10 cellular contexts compared by ENCODE assay signal in genomic region chr10:119120413-119120867, GRCh38. TPM values are rescaled to one million over a fixed set of nuclear protein-coding genes. Genes with fewer than 3 reads are reported as not detected.
DNase-seq lines count a peak whose midpoint lies in the region; ATAC-seq, FAIRE-seq and TF ChIP-seq lines count a peak whose summit lies in the region.
"Had no signal": no experiment of that assay in that cellular context is flagged by ENCODE, and none has a peak within 500 bp of the region (broad histone marks: within the 10 kb centered on the region; RNA-seq: fewer than 3 reads in every experiment).

No MANE protein-coding gene starts in this region.

- H3K36me3 Mint-ChIP-seq in CD14-positive monocyte (peaks cover 50 to 98% of the 10 kb centered on the region in 2 donors), Calu3 (ENCODE audit: insufficient read depth, unreplicated experiment) (peaks cover 7% of the 10 kb centered on the region)

- no peak overlapping the region; the same call in 1 of the 2 replicates for H3K4me3 ChIP-seq in GM12878

- POLR2A ChIA-PET in GM12878 (lab: Charles Lee), result interaction anchor here (0.6 to 1.9 kb wide), 2 partner anchors 18 to 430 kb away, joined by 3 to 12 read pairs; no protein-coding TSS in a partner anchor
- POLR2A ChIA-PET in HEK293T (lab: Yijun Ruan, JAX), result no interaction called here

- TF ChIP-seq EP300 in GM12878 (IDR thresholded peaks at IDR 0.05; ENCODE audit: borderline replicate concordance in 1 of 2, control insufficient read depth in 1 of 2, low read depth in 2 of 2, low read length in 2 of 2), result peak; percentile 66 to 74; a peak in 3 of 4 replicates

- no peaks in the 10 kb centered on the region for H3K27me3 ChIP-seq in GM12878 (replicated peaks in 1 of 2; ENCODE audit: control insufficient read depth in 2 of 2, insufficient read depth in 2 of 2, low read length in 1 of 2)

- 10% methylated on average over 4 of the region's 4 CpGs for WGBS in GM12878 (ENCODE audit: insufficient coverage, insufficient replicate concordance, low lambda C conversion rate, missing lambda C conversion rate)

- peak overlapping the region in 4 of 7 donors; percentile 6 to 61 (median 45) for H3K27ac Mint-ChIP-seq in CD14-positive monocyte
- H3K27ac Mint-ChIP-seq in Calu3 (ENCODE audit: unreplicated experiment), result no peak overlapping the region
- H3K27ac Mint-ChIP-seq: dendritic cell treated with granulocyte-macrophage colony-stimulating factor and Interleukin-4, amounts not matched to agents 40 ng/mL and 50 ng/mL, for 4 days had no signal

- peak overlapping the region; percentile 80 for H3K4me2 ChIP-seq in GM12878 (ENCODE audit: control insufficient read depth, insufficient read depth)

- peak; percentile 91 for ATAC-seq in GM19372 (IDR thresholded peaks at IDR 0.05; ENCODE audit: low read depth, unreplicated experiment)
- ATAC-seq in HG03280 (IDR thresholded peaks at IDR 0.05; ENCODE audit: unreplicated experiment), result peak; percentile 84
- ATAC-seq in GM12878, result peak; percentile 95

- H3K9ac ChIP-seq in GM12878 (ENCODE audit: control insufficient read depth, insufficient read depth, low read length), result no peak overlapping the region; the same call in 1 of the 2 replicates

- H3K9me3 Mint-ChIP-seq in CD14-positive monocyte, result peaks cover 0 to 3% (median 0%) of the 10 kb centered on the region in 7 donors
- no peaks in the 10 kb centered on the region for H3K9me3 Mint-ChIP-seq in Calu3 (ENCODE audit: low read depth, unreplicated experiment)
- H3K9me3 Mint-ChIP-seq: dendritic cell treated with granulocyte-macrophage colony-stimulating factor and Interleukin-4, amounts not matched to agents 40 ng/mL and 50 ng/mL, for 4 days had no signal

- no peak for TF ChIP-seq CTCF in CD14-positive monocyte (IDR thresholded peaks at IDR 0.05)
- no peak for TF ChIP-seq CTCF in GM12878 (IDR thresholded peaks at IDR 0.05 in 2 of 3, conservative IDR thresholded peaks at IDR 0.05 in 1 of 3; ENCODE audit: control insufficient read depth in 2 of 3, extremely low read depth in 1 of 3, insufficient read depth in 1 of 3, low read depth in 3 of 3, low read length in 3 of 3)
- no peak for TF ChIP-seq CTCF in Calu3 (IDR thresholded peaks at IDR 0.05; ENCODE audit: unreplicated experiment)

- peaks cover 13% of the 10 kb centered on the region for H3K4me1 Mint-ChIP-seq in CD14-positive monocyte
- no peaks in the 10 kb centered on the region for H3K4me1 Mint-ChIP-seq in Calu3 (ENCODE audit: low read depth, unreplicated experiment)

- no peaks in the 10 kb centered on the region for H3K9me3 ChIP-seq in GM12878 (replicated peaks; ENCODE audit: control insufficient read depth, insufficient read depth, low read length)

- H3K79me2 ChIP-seq in GM12878 (ENCODE audit: control insufficient read depth, insufficient read depth, low read length), result no peaks in the 10 kb centered on the region

- H2AFZ ChIP-seq in GM12878 (ENCODE audit: control insufficient read depth, low read depth, low read length), result no peak overlapping the region

- TSS peak; percentile 44 for BruUV-seq in GM12878 (replicated peaks; lab: Mats Ljungman, UMichigan)
- BruUV-seq in Calu3 (replicated peaks; lab: Mats Ljungman, UMichigan), result no TSS peak

- FAIRE-seq in GM12878 (lab: Jason Lieb, UNC) (peak; percentile 98), H54 (lab: Jason Lieb, UNC) (no peak)
- FAIRE-seq: H1 had no signal

- SMC1A ChIA-PET in GM12878 (lab: Charles Lee; ENCODE audit: uncharacterized antibody, unreplicated experiment), result interaction anchor here (0.7 to 2.1 kb wide), 9 partner anchors 11 to 422 kb away, joined by 3 to 8 read pairs (median 4); partner anchors contain the start of gene EIF3A

- RAD21 ChIA-PET in GM12878 (lab: Charles Lee; ENCODE audit: unreplicated experiment), result interaction anchor here (0.6 to 3.1 kb wide), 7 partner anchors 10 to 38 kb away, joined by 3 to 13 read pairs (median 4); partner anchors contain the start of gene DENND10

- TF ChIP-seq POLR2A in GM12878 (IDR thresholded peaks at IDR 0.05; ENCODE audit: low read depth, low read length), result no peak
- TF ChIP-seq POLR2A in H54 (IDR thresholded peaks at IDR 0.05; ENCODE audit: low read depth, low read length), result no peak

- in situ Hi-C loops in GM12878 (cut with MboI), result no loop called here
- in situ Hi-C loops in G401 (cut with HindIII; ENCODE audit: low sequenced_read_pairs), result no loop called here

- H3K36me3 ChIP-seq in GM12878 (ENCODE audit: control insufficient read depth in 2 of 2, insufficient read depth in 2 of 2, low read length in 1 of 2), result no peaks in the 10 kb centered on the region; a peak in 1 of 4 replicates

- no peaks in the 10 kb centered on the region for H4K20me1 ChIP-seq in GM12878 (ENCODE audit: control insufficient read depth, insufficient read depth)

- H3K4me3 Mint-ChIP-seq in CD14-positive monocyte (no peak overlapping the region), Calu3 (ENCODE audit: low read depth, unreplicated experiment) (no peak overlapping the region)
- H3K4me3 Mint-ChIP-seq: dendritic cell treated with granulocyte-macrophage colony-stimulating factor and Interleukin-4, amounts not matched to agents 40 ng/mL and 50 ng/mL, for 4 days had no signal

- intact Hi-C loops in CD14-positive monocyte (cut with micrococcal nuclease), result no loop called here
- intact Hi-C loops in GM12878 (cut with micrococcal nuclease; ENCODE audit: unreplicated experiment), result loop anchor here (5.0 kb wide), 1 partner anchor 43 kb away; no protein-coding TSS in a partner anchor
- intact Hi-C loops in Calu3 (cut with micrococcal nuclease; ENCODE audit: unreplicated experiment), result no loop called here

- no peak for DNase-seq in CD14-positive monocyte (ENCODE audit: low spot score)
- peak; percentile 88 for DNase-seq in GM12878 (ENCODE audit: low read depth, low spot score)
- DNase-seq in Calu3, result no peak
- DNase-seq in H54 (ENCODE audit: insufficient read length, low spot score), result no peak
- no peak for DNase-seq in G401 (ENCODE audit: low spot score)
- DNase-seq in HEK293T (ENCODE audit: extremely low spot score), result no peak

- peaks cover 0 to 3% (median 0%) of the 10 kb centered on the region in 3 donors for H3K27me3 Mint-ChIP-seq in CD14-positive monocyte (ENCODE audit: low read depth in 3 of 3)
- no peaks in the 10 kb centered on the region for H3K27me3 Mint-ChIP-seq in Calu3 (ENCODE audit: unreplicated experiment)
- H3K27me3 Mint-ChIP-seq: dendritic cell treated with granulocyte-macrophage colony-stimulating factor and Interleukin-4, amounts not matched to agents 40 ng/mL and 50 ng/mL, for 4 days had no signal

- no peak for TF ChIP-seq RAD21 in GM12878 (IDR thresholded peaks at IDR 0.05; ENCODE audit: insufficient read depth, low read depth, low read length)

- H3K4me1 ChIP-seq in GM12878 (ENCODE audit: control insufficient read depth, insufficient read depth, low read length), result peaks cover 16% of the 10 kb centered on the region

- CTCF ChIA-PET in GM12878 (lab: Yijun Ruan, JAX), result interaction anchor here (1.0 to 1.5 kb wide), 5 partner anchors 17 to 82 kb away, joined by 3 to 5 read pairs (median 3); partner anchors contain the start of gene DENND10
- CTCF ChIA-PET in Calu3 (lab: Charles Lee), result no interaction called here
- CTCF ChIA-PET in HEK293T (lab: Yijun Ruan, JAX), result no interaction called here

- peak overlapping the region; percentile 43 for H3K27ac ChIP-seq in GM12878 (ENCODE audit: control insufficient read depth, insufficient read depth)

RNA-seq across cellular contexts. Expression of gene DENND10, which starts 16.5 kb away (rescaled TPM):
- polyA plus RNA-seq in CD14-positive monocyte (100 to 1,000 TPM; 141 to 188 TPM), GM12878 (2011; rRNA removed) (25.8 and 32.9 TPM in 2 replicates), GM12878 (2014; fragmentation: Illumina TruSeq; extraction: Trizol) (29.7 and 31.9 TPM in 2 replicates), GM12878 (2014; fragmentation: Nextera tagmentation; extraction: Ambion mirVana) (10 to 100 TPM; 23.7 to 39.8 TPM), GM12878 (2014; rRNA removed) (20.9 and 26.6 TPM in 2 replicates), GM12878 (2016; fragmentation: Nextera tagmentation; extraction: Ambion mirVana) (10 to 100 TPM; 25.7 to 28.1 TPM)
- 21.6 and 24.7 TPM in 2 replicates for total RNA-seq in GM12878 (2013; cell fraction: nucleolus; rRNA removed)
- total RNA-seq in GM12878 (2014; rRNA removed) (30.0 and 35.7 TPM in 2 replicates), GM12878 (2014; rRNA removed; fragmentation: Illumina TruSeq; extraction: Trizol) (23.8 and 30.8 TPM in 2 replicates), GM12878 (2021) (21.5 and 26.6 TPM in 2 replicates), Calu3 (2022) (15.8 and 16.7 TPM in 2 replicates)
- polyA plus RNA-seq in GM12878 (2011; ENCODE audit: low read depth), result 10.6 TPM
- polyA plus RNA-seq in GM12878 (2011; cell fraction: cytosol; rRNA removed), result 17.0 and 18.3 TPM in 2 replicates
- polyA plus RNA-seq in GM12878 (2011; cell fraction: nucleus; rRNA removed), result 12.1 and 14.0 TPM in 2 replicates
- polyA plus RNA-seq in GM12878 (2012), result 17.9 and 18.3 TPM in 2 replicates
- polyA minus RNA-seq in GM12878 (2011; rRNA and poly(A)+ RNA removed), result 15.5 and 18.9 TPM in 2 replicates
- 7.2 and 9.4 TPM in 2 replicates for polyA minus RNA-seq in GM12878 (2011; cell fraction: cytosol; rRNA and poly(A)+ RNA removed)
- 8.3 and 12.6 TPM in 2 replicates for polyA minus RNA-seq in GM12878 (2011; cell fraction: nucleus; rRNA and poly(A)+ RNA removed)
- 33.3 and 36.4 TPM in 2 replicates for total RNA-seq in G401 (2014; rRNA removed; shearing (Covaris generic))

RNA-seq across cellular contexts. Expression of gene EIF3A, which starts 39.8 kb away (rescaled TPM):
- 10 to 100 TPM; 24.2 to 49.1 TPM for polyA plus RNA-seq in CD14-positive monocyte
- total RNA-seq in GM12878 (2013; cell fraction: nucleolus; rRNA removed), result 143 and 144 TPM in 2 replicates
- total RNA-seq in GM12878 (2014; rRNA removed), result 82.6 and 86.3 TPM in 2 replicates
- 159 and 166 TPM in 2 replicates for total RNA-seq in GM12878 (2014; rRNA removed; fragmentation: Illumina TruSeq; extraction: Trizol)
- 138 and 148 TPM in 2 replicates for total RNA-seq in GM12878 (2021)
- polyA plus RNA-seq in GM12878 (2011; ENCODE audit: low read depth), result 50.1 TPM
- polyA plus RNA-seq in GM12878 (2011; rRNA removed), result 47.4 and 49.4 TPM in 2 replicates
- polyA plus RNA-seq in GM12878 (2011; cell fraction: cytosol; rRNA removed), result 35.9 and 50.0 TPM in 2 replicates
- polyA plus RNA-seq in GM12878 (2011; cell fraction: nucleus; rRNA removed), result 21.6 and 53.4 TPM in 2 replicates
- polyA plus RNA-seq in GM12878 (2012), result 79.0 and 84.9 TPM in 2 replicates
- 195 and 219 TPM in 2 replicates for polyA plus RNA-seq in GM12878 (2014; fragmentation: Illumina TruSeq; extraction: Trizol)
- polyA plus RNA-seq in GM12878 (2014; fragmentation: Nextera tagmentation; extraction: Ambion mirVana), result 10 to 100 TPM; 42.3 to 46.5 TPM
- polyA plus RNA-seq in GM12878 (2014; rRNA removed), result 78.1 and 88.9 TPM in 2 replicates
- 100 to 1,000 TPM; 104 to 108 TPM for polyA plus RNA-seq in GM12878 (2016; fragmentation: Nextera tagmentation; extraction: Ambion mirVana)
- polyA minus RNA-seq in GM12878 (2011; rRNA and poly(A)+ RNA removed), result 71.2 and 84.9 TPM in 2 replicates
- polyA minus RNA-seq in GM12878 (2011; cell fraction: cytosol; rRNA and poly(A)+ RNA removed), result 36.2 and 45.2 TPM in 2 replicates
- 34.9 and 49.1 TPM in 2 replicates for polyA minus RNA-seq in GM12878 (2011; cell fraction: nucleus; rRNA and poly(A)+ RNA removed)
- total RNA-seq in Calu3 (2022), result 95.3 and 104 TPM in 2 replicates
- total RNA-seq in G401 (2014; rRNA removed; shearing (Covaris generic)), result 35.0 and 60.2 TPM in 2 replicates

RNA-seq across cellular contexts. Expression of gene SFXN4, which starts 45.1 kb away (rescaled TPM):
- polyA plus RNA-seq in CD14-positive monocyte, result 10 to 100 TPM; 18.3 to 20.4 TPM
- 17.9 and 30.9 TPM in 2 replicates for total RNA-seq in GM12878 (2013; cell fraction: nucleolus; rRNA removed)
- total RNA-seq in GM12878 (2014; rRNA removed), result 41.7 and 44.9 TPM in 2 replicates
- total RNA-seq in GM12878 (2014; rRNA removed; fragmentation: Illumina TruSeq; extraction: Trizol), result 37.8 and 40.7 TPM in 2 replicates
- total RNA-seq in GM12878 (2021), result 39.7 and 45.3 TPM in 2 replicates
- 22.3 TPM for polyA plus RNA-seq in GM12878 (2011; ENCODE audit: low read depth)
- polyA plus RNA-seq in GM12878 (2011; rRNA removed), result 40.7 and 48.5 TPM in 2 replicates
- 31.6 and 32.4 TPM in 2 replicates for polyA plus RNA-seq in GM12878 (2011; cell fraction: cytosol; rRNA removed)
- polyA plus RNA-seq in GM12878 (2011; cell fraction: nucleus; rRNA removed), result 39.3 and 40.6 TPM in 2 replicates
- 21.5 and 27.6 TPM in 2 replicates for polyA plus RNA-seq in GM12878 (2012)
- polyA plus RNA-seq in GM12878 (2014; fragmentation: Illumina TruSeq; extraction: Trizol), result 45.9 and 81.1 TPM in 2 replicates
- polyA plus RNA-seq in GM12878 (2014; fragmentation: Nextera tagmentation; extraction: Ambion mirVana), result 100 to 1,000 TPM in 1 of 2 experiments, 10 to 100 TPM in 1; 71.9 to 111 TPM
- 51.8 and 54.4 TPM in 2 replicates for polyA plus RNA-seq in GM12878 (2014; rRNA removed)
- polyA plus RNA-seq in GM12878 (2016; fragmentation: Nextera tagmentation; extraction: Ambion mirVana), result 10 to 100 TPM; 58.1 to 61.2 TPM
- polyA minus RNA-seq in GM12878 (2011; rRNA and poly(A)+ RNA removed), result 22.2 and 24.2 TPM in 2 replicates
- polyA minus RNA-seq in GM12878 (2011; cell fraction: cytosol; rRNA and poly(A)+ RNA removed), result 10.5 and 13.4 TPM in 2 replicates
- polyA minus RNA-seq in GM12878 (2011; cell fraction: nucleus; rRNA and poly(A)+ RNA removed), result 7.7 and 16.3 TPM in 2 replicates
- total RNA-seq in Calu3 (2022), result 19.9 and 23.4 TPM in 2 replicates
- total RNA-seq in G401 (2014; rRNA removed; shearing (Covaris generic)), result 33.3 and 49.4 TPM in 2 replicates

RNA-seq across cellular contexts. Expression of gene PRDX3, which starts 58.2 kb away (rescaled TPM):
- 100 to 1,000 TPM; 410 to 459 TPM for polyA plus RNA-seq in CD14-positive monocyte
- total RNA-seq in GM12878 (2013; cell fraction: nucleolus; rRNA removed), result 46.3 and 60.4 TPM in 2 replicates
- total RNA-seq in GM12878 (2014; rRNA removed), result 334 and 363 TPM in 2 replicates
- 240 and 248 TPM in 2 replicates for total RNA-seq in GM12878 (2014; rRNA removed; fragmentation: Illumina TruSeq; extraction: Trizol)
- total RNA-seq in GM12878 (2021), result 195 TPM in 2 replicates
- 110 TPM for polyA plus RNA-seq in GM12878 (2011; ENCODE audit: low read depth)
- 463 and 554 TPM in 2 replicates for polyA plus RNA-seq in GM12878 (2011; rRNA removed)
- 198 and 231 TPM in 2 replicates for polyA plus RNA-seq in GM12878 (2011; cell fraction: cytosol; rRNA removed)
- 171 and 180 TPM in 2 replicates for polyA plus RNA-seq in GM12878 (2011; cell fraction: nucleus; rRNA removed)
- polyA plus RNA-seq in GM12878 (2012), result 130 and 177 TPM in 2 replicates
- 262 and 272 TPM in 2 replicates for polyA plus RNA-seq in GM12878 (2014; fragmentation: Illumina TruSeq; extraction: Trizol)
- polyA plus RNA-seq in GM12878 (2014; fragmentation: Nextera tagmentation; extraction: Ambion mirVana), result 1,000 to 10,000 TPM in 1 of 2 experiments, 100 to 1,000 TPM in 1; 827 to 1,431 TPM
- 254 and 258 TPM in 2 replicates for polyA plus RNA-seq in GM12878 (2014; rRNA removed)
- polyA plus RNA-seq in GM12878 (2016; fragmentation: Nextera tagmentation; extraction: Ambion mirVana), result 100 to 1,000 TPM; 631 to 689 TPM
- polyA minus RNA-seq in GM12878 (2011; rRNA and poly(A)+ RNA removed), result 268 and 279 TPM in 2 replicates
- polyA minus RNA-seq in GM12878 (2011; cell fraction: cytosol; rRNA and poly(A)+ RNA removed), result 55.9 and 72.6 TPM in 2 replicates
- polyA minus RNA-seq in GM12878 (2011; cell fraction: nucleus; rRNA and poly(A)+ RNA removed), result 53.2 and 79.4 TPM in 2 replicates
- total RNA-seq in Calu3 (2022), result 110 and 114 TPM in 2 replicates
- total RNA-seq in G401 (2014; rRNA removed; shearing (Covaris generic)), result 402 and 417 TPM in 2 replicates
